Comparison of ENCODE assay signal across 1 cellular context in the genomic region with DNA sequence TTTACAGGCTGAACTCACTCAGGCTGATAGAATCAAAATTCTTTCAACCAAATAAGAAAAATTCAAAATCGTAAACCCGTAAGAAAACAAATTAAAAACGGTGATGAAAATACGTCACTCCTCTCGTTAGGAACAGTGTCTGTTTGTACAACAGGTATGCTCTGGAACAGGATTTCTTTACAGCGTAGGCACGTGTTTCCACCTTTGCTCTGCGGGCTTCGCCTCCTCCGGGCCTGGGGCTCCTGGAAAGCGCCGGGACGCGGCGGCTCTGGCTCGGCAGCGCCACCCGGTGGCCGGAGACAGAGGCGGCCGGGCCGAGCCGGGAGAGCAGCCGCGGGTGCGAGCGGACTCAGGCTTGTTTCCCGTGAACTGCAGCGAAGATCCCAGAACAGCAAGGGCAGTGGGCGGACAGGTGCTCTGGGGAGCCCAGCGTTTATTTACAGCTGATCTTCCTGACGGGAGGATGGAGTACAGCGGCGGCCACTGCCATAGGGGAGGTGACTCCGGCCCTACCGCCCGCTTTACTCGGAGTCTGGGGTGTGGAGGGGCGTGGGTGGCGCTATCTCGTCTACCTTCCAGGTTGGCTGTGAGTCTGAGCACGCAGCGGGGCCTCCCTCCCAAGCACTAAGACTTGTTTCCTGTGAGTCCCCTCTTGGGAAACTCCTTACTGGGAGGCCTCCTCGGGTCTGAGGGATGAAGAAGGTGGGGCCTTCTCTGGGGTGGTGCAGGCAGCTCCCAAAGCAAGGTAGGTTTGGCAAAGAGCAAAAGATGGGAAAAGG.
TF ChIP-seq lines count a peak whose summit lies in the region.

No MANE protein-coding gene starts in this region.

TF ChIP-seq in K562, 482 proteins besides CTCF, POLR2A, EP300 and RAD21 (continued from another document and continues in another):
- TF ChIP-seq, protein P1, sequence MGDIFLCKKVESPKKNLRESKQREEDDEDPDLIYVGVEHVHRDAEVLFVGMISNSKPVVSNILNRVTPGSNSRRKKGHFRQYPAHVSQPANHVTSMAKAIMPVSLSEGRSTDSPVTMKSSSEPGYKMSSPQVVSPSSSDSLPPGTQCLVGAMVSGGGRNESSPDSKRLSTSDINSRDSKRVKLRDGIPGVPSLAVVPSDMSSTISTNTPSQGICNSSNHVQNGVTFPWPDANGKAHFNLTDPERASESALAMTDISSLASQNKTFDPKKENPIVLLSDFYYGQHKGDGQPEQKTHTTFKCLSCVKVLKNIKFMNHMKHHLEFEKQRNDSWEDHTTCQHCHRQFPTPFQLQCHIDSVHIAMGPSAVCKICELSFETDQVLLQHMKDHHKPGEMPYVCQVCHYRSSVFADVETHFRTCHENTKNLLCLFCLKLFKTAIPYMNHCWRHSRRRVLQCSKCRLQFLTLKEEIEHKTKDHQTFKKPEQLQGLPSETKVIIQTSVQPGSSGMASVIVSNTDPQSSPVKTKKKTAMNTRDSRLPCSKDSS (IDR thresholded peaks at IDR 0.05; ENCODE audit: low read depth, partially characterized antibody): no peak
- TF ChIP-seq SREBF1 (IDR thresholded peaks at IDR 0.05; ENCODE audit: borderline replicate concordance, low read depth, low read length): no peak
- peak; percentile 92 for TF ChIP-seq SMC3 (conservative IDR thresholded peaks at IDR 0.05; ENCODE audit: insufficient read depth, low read depth, low read length)
- TF ChIP-seq RB1 (IDR thresholded peaks at IDR 0.05; ENCODE audit: low read depth): peak; percentile 66
- TF ChIP-seq, protein P2, sequence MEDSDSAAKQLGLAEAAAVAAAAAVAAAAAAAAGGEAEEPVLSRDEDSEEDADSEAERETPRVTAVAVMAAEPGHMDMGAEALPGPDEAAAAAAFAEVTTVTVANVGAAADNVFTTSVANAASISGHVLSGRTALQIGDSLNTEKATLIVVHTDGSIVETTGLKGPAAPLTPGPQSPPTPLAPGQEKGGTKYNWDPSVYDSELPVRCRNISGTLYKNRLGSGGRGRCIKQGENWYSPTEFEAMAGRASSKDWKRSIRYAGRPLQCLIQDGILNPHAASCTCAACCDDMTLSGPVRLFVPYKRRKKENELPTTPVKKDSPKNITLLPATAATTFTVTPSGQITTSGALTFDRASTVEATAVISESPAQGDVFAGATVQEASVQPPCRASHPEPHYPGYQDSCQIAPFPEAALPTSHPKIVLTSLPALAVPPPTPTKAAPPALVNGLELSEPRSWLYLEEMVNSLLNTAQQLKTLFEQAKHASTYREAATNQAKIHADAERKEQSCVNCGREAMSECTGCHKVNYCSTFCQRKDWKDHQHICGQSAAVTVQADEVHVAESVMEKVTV (CRISPR knock-in tag; IDR thresholded peaks at IDR 0.05): peak; percentile 91
- TF ChIP-seq HNRNPH1 (optimal IDR thresholded peaks at IDR 0.05; ENCODE audit: low read depth, low read length): no peak
- TF ChIP-seq, protein P3, sequence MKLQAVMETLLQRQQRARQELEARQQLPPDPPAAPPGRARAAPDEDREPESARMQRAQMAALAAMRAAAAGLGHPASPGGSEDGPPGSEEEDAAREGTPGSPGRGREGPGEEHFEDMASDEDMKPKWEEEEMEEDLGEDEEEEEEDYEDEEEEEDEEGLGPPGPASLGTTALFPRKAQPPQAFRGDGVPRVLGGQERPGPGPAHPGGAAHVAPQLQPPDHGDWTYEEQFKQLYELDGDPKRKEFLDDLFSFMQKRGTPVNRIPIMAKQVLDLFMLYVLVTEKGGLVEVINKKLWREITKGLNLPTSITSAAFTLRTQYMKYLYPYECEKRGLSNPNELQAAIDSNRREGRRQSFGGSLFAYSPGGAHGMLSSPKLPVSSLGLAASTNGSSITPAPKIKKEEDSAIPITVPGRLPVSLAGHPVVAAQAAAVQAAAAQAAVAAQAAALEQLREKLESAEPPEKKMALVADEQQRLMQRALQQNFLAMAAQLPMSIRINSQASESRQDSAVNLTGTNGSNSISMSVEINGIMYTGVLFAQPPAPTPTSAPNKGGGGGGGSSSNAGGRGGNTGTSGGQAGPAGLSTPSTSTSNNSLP (IDR thresholded peaks at IDR 0.05; ENCODE audit: borderline replicate concordance, low read depth, low read length): no peak
- TF ChIP-seq, protein P4, sequence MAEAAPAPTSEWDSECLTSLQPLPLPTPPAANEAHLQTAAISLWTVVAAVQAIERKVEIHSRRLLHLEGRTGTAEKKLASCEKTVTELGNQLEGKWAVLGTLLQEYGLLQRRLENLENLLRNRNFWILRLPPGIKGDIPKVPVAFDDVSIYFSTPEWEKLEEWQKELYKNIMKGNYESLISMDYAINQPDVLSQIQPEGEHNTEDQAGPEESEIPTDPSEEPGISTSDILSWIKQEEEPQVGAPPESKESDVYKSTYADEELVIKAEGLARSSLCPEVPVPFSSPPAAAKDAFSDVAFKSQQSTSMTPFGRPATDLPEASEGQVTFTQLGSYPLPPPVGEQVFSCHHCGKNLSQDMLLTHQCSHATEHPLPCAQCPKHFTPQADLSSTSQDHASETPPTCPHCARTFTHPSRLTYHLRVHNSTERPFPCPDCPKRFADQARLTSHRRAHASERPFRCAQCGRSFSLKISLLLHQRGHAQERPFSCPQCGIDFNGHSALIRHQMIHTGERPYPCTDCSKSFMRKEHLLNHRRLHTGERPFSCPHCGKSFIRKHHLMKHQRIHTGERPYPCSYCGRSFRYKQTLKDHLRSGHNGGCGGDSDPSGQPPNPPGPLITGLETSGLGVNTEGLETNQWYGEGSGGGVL (CRISPR knock-in tag; IDR thresholded peaks at IDR 0.05): peak; percentile 66
- TF ChIP-seq PHF8 (IDR thresholded peaks at IDR 0.05; ENCODE audit: borderline replicate concordance, low read length): no peak
- TF ChIP-seq, protein P5, sequence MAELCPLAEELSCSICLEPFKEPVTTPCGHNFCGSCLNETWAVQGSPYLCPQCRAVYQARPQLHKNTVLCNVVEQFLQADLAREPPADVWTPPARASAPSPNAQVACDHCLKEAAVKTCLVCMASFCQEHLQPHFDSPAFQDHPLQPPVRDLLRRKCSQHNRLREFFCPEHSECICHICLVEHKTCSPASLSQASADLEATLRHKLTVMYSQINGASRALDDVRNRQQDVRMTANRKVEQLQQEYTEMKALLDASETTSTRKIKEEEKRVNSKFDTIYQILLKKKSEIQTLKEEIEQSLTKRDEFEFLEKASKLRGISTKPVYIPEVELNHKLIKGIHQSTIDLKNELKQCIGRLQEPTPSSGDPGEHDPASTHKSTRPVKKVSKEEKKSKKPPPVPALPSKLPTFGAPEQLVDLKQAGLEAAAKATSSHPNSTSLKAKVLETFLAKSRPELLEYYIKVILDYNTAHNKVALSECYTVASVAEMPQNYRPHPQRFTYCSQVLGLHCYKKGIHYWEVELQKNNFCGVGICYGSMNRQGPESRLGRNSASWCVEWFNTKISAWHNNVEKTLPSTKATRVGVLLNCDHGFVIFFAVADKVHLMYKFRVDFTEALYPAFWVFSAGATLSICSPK (IDR thresholded peaks at IDR 0.05; ENCODE audit: borderline replicate concordance): no peak
- TF ChIP-seq, protein P6, sequence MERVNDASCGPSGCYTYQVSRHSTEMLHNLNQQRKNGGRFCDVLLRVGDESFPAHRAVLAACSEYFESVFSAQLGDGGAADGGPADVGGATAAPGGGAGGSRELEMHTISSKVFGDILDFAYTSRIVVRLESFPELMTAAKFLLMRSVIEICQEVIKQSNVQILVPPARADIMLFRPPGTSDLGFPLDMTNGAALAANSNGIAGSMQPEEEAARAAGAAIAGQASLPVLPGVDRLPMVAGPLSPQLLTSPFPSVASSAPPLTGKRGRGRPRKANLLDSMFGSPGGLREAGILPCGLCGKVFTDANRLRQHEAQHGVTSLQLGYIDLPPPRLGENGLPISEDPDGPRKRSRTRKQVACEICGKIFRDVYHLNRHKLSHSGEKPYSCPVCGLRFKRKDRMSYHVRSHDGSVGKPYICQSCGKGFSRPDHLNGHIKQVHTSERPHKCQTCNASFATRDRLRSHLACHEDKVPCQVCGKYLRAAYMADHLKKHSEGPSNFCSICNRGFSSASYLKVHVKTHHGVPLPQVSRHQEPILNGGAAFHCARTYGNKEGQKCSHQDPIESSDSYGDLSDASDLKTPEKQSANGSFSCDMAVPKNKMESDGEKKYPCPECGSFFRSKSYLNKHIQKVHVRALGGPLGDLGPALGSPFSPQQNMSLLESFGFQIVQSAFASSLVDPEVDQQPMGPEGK (CRISPR knock-in tag; IDR thresholded peaks at IDR 0.05; ENCODE audit: borderline replicate concordance): peak; percentile 64; the same call in 1 of the 2 replicates
- TF ChIP-seq SLC30A9 (CRISPR knock-in tag; IDR thresholded peaks at IDR 0.05): no peak
- TF ChIP-seq NCOA4 (IDR thresholded peaks at IDR 0.05; ENCODE audit: partially characterized antibody): no peak
- peak; percentile 54 for TF ChIP-seq RBM22 (IDR thresholded peaks at IDR 0.05; ENCODE audit: low read depth, low read length, poor library complexity, severe bottlenecking)
- TF ChIP-seq MEF2D (tag; conservative IDR thresholded peaks at IDR 0.05; ENCODE audit: low read depth): 0 out of 2 replicates have a peak, but pooled peaks have one; percentile 39
- TF ChIP-seq SAFB (IDR thresholded peaks at IDR 0.05; ENCODE audit: borderline replicate concordance, low read depth, low read length): no peak
- TF ChIP-seq, protein P7, sequence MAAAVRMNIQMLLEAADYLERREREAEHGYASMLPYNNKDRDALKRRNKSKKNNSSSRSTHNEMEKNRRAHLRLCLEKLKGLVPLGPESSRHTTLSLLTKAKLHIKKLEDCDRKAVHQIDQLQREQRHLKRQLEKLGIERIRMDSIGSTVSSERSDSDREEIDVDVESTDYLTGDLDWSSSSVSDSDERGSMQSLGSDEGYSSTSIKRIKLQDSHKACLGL (CRISPR knock-in tag; IDR thresholded peaks at IDR 0.05; ENCODE audit: borderline replicate concordance, poor library complexity, severe bottlenecking): no peak
- no peak for TF ChIP-seq FOXP1 (CRISPR knock-in tag; IDR thresholded peaks at IDR 0.05)
- TF ChIP-seq ZNF551 (CRISPR knock-in tag; IDR thresholded peaks at IDR 0.05): no peak
- TF ChIP-seq ZNF766 (CRISPR knock-in tag; conservative IDR thresholded peaks at IDR 0.05): peak; percentile 88
- TF ChIP-seq CC2D1A (IDR thresholded peaks at IDR 0.05): no peak
- no peak for TF ChIP-seq KLF10 (CRISPR knock-in tag; IDR thresholded peaks at IDR 0.05)
- TF ChIP-seq, protein P8, sequence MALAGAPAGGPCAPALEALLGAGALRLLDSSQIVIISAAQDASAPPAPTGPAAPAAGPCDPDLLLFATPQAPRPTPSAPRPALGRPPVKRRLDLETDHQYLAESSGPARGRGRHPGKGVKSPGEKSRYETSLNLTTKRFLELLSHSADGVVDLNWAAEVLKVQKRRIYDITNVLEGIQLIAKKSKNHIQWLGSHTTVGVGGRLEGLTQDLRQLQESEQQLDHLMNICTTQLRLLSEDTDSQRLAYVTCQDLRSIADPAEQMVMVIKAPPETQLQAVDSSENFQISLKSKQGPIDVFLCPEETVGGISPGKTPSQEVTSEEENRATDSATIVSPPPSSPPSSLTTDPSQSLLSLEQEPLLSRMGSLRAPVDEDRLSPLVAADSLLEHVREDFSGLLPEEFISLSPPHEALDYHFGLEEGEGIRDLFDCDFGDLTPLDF (CRISPR knock-in tag; IDR thresholded peaks at IDR 0.05): no peak
- no peak for TF ChIP-seq ZNF282 (CRISPR knock-in tag; IDR thresholded peaks at IDR 0.05)
- no peak for TF ChIP-seq SRSF1 (IDR thresholded peaks at IDR 0.05; ENCODE audit: low read depth, low read length)
- no peak for TF ChIP-seq ZKSCAN3 (CRISPR knock-in tag; IDR thresholded peaks at IDR 0.05)
- no peak for TF ChIP-seq STAT5B (CRISPR knock-in tag; IDR thresholded peaks at IDR 0.05)
- 0 out of 2 replicates have a peak, but pooled peaks have one; percentile 26 for TF ChIP-seq JUND (IDR thresholded peaks at IDR 0.05; ENCODE audit: borderline replicate concordance, low read depth, low read length)
- TF ChIP-seq JUND (tag; IDR thresholded peaks at IDR 0.05; ENCODE audit: borderline replicate concordance, low read depth, low read length): peak; percentile 44; the same call in 1 of the 3 replicates
- TF ChIP-seq NBN (IDR thresholded peaks at IDR 0.05; ENCODE audit: low read depth): peak; percentile 45; the same call in 1 of the 2 replicates
- TF ChIP-seq, protein P9, sequence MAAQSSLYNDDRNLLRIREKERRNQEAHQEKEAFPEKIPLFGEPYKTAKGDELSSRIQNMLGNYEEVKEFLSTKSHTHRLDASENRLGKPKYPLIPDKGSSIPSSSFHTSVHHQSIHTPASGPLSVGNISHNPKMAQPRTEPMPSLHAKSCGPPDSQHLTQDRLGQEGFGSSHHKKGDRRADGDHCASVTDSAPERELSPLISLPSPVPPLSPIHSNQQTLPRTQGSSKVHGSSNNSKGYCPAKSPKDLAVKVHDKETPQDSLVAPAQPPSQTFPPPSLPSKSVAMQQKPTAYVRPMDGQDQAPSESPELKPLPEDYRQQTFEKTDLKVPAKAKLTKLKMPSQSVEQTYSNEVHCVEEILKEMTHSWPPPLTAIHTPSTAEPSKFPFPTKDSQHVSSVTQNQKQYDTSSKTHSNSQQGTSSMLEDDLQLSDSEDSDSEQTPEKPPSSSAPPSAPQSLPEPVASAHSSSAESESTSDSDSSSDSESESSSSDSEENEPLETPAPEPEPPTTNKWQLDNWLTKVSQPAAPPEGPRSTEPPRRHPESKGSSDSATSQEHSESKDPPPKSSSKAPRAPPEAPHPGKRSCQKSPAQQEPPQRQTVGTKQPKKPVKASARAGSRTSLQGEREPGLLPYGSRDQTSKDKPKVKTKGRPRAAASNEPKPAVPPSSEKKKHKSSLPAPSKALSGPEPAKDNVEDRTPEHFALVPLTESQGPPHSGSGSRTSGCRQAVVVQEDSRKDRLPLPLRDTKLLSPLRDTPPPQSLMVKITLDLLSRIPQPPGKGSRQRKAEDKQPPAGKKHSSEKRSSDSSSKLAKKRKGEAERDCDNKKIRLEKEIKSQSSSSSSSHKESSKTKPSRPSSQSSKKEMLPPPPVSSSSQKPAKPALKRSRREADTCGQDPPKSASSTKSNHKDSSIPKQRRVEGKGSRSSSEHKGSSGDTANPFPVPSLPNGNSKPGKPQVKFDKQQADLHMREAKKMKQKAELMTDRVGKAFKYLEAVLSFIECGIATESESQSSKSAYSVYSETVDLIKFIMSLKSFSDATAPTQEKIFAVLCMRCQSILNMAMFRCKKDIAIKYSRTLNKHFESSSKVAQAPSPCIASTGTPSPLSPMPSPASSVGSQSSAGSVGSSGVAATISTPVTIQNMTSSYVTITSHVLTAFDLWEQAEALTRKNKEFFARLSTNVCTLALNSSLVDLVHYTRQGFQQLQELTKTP (IDR thresholded peaks at IDR 0.05; ENCODE audit: low read depth in 1 of 2, partially characterized antibody in 2 of 2): peak in 1 of 2 experiments; percentile 33
- TF ChIP-seq KLF1 (tag; IDR thresholded peaks at IDR 0.05): 0 out of 2 replicates have a peak, but pooled peaks have one; percentile 44
- TF ChIP-seq, protein P10, sequence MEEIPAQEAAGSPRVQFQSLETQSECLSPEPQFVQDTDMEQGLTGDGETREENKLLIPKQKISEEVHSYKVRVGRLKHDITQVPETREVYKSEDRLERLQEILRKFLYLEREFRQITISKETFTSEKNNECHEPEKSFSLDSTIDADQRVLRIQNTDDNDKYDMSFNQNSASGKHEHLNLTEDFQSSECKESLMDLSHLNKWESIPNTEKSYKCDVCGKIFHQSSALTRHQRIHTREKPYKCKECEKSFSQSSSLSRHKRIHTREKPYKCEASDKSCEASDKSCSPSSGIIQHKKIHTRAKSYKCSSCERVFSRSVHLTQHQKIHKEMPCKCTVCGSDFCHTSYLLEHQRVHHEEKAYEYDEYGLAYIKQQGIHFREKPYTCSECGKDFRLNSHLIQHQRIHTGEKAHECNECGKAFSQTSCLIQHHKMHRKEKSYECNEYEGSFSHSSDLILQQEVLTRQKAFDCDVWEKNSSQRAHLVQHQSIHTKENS (CRISPR knock-in tag; IDR thresholded peaks at IDR 0.05): no peak
- no peak for TF ChIP-seq HLTF (IDR thresholded peaks at IDR 0.05)
- TF ChIP-seq HDAC8 (tag; IDR thresholded peaks at IDR 0.05): peak; percentile 86
- TF ChIP-seq HSF4 (CRISPR knock-in tag; IDR thresholded peaks at IDR 0.05; ENCODE audit: borderline replicate concordance): peak; percentile 87; the same call in 1 of the 2 replicates
- TF ChIP-seq BMI1 (IDR thresholded peaks at IDR 0.05; ENCODE audit: low read length): no peak
